In genomic region chr2:189544638-189545037, GRCh38 we compare ENCODE assay signal across 18 cellular contexts.
"Had no signal": no experiment of that assay in that cellular context is flagged by ENCODE, and none has a peak within 500 bp of the region (broad histone marks: within the 10 kb centered on the region; RNA-seq: fewer than 3 reads in every experiment).

No MANE protein-coding gene starts in this region.

- H3K36me3 ChIP-seq: cardiac muscle cell, SJCRH30, upper lobe of right lung had no signal

- ATAC-seq: activated CD8-positive, alpha-beta memory T cell treated with anti-CD3 and anti-CD28 coated beads, Interleukin-2, amount 10 ng/mL, durations not matched to agents 7 days and 5 days; activated T-cell treated with anti-CD3 and anti-CD28 coated beads, Interleukin-2, amount 50 U/mL, for 4 hours; naive thymus-derived CD8-positive, alpha-beta T cell; stimulated activated memory B cell treated with anti-CD40 and anti-IgM and Interleukin-4, amounts not matched to agents 10 μg/mL and 1 μg/mL and 100 μg/mL, for 72 hours; upper lobe of right lung had no signal

- DNase-seq: activated CD4-positive, alpha-beta T cell treated with anti-CD3 and anti-CD28 coated beads, Interleukin-2, amount 50 U/mL, for 4 hours; activated CD8-positive, alpha-beta memory T cell treated with anti-CD3 and anti-CD28 coated beads, Interleukin-2, amount 10 ng/mL, durations not matched to agents 7 days and 5 days; activated gamma-delta T cell; activated naive CD8-positive, alpha-beta T cell treated with anti-CD3 and anti-CD28 coated beads for 36 hours; activated T-cell treated with anti-CD3 and anti-CD28 coated beads, Interleukin-2, amount 50 U/mL, for 4 hours; foreskin melanocyte; naive thymus-derived CD8-positive, alpha-beta T cell; occipital lobe; SJCRH30; small intestine; SW 1271; upper lobe of right lung had no signal

- H3K9me3 ChIP-seq: upper lobe of right lung had no signal

- H3K27ac ChIP-seq: cardiac muscle cell, hepatocyte, SJCRH30, upper lobe of right lung had no signal

- FAIRE-seq: astrocyte, colon, small intestine had no signal

- H3K27me3 ChIP-seq: hepatocyte, SJCRH30, upper lobe of right lung had no signal

- H3K4me3 ChIP-seq: cardiac muscle cell, hepatocyte, lung, SJCRH30, upper lobe of right lung had no signal
